18 cellular contexts compared by ENCODE assay signal in genomic region chrX:72016881-72017783, GRCh38.
A peak's percentile ranks its signal among the peaks of the same experiment; 100 is the strongest.
DNase-seq lines count a peak whose midpoint lies in the region; ATAC-seq lines count a peak whose summit lies in the region.
"Had no signal": no experiment of that assay in that cellular context is flagged by ENCODE, and none has a peak within 500 bp of the region (broad histone marks: within the 10 kb centered on the region; RNA-seq: fewer than 3 reads in every experiment).

No MANE protein-coding gene starts in this region.

- in situ Hi-C loops in G401 (cut with HindIII; ENCODE audit: low sequenced_read_pairs), result loop anchor here (5.0 kb wide), 1 partner anchor 110 kb away; no protein-coding TSS in a partner anchor

- DNase-seq in activated CD8-positive, alpha-beta memory T cell treated with anti-CD3 and anti-CD28 coated beads for 24 hours, result peak; percentile 52
- DNase-seq in activated CD8-positive, alpha-beta memory T cell treated with anti-CD3 and anti-CD28 coated beads, Interleukin-2, amount 50 U/mL, for 4 hours, result no peak
- DNase-seq in ecto neural progenitor cell (ENCODE audit: low spot score) (peak; percentile 30), mesenteric fat pad (ENCODE audit: low spot score) (peak; percentile 68), ureter (ENCODE audit: low spot score) (peak; percentile 28), Ammon's horn (ENCODE audit: low spot score) (no peak), G401 (ENCODE audit: low spot score) (no peak)
- DNase-seq: CD4-positive, alpha-beta T cell; DMS79 treated with DMSO at 0.1 percent for 48 hours; Karpas-422; NCI-H1092 treated with DMSO at 0.1 percent for 48 hours; NCI-H1436 treated with DMSO at 0.1 percent for 48 hours; NCI-H187 treated with DMSO at 0.1 percent for 48 hours; NCI-H2107; NCI-H526; Right ventricle myocardium superior; RPMI8226 had no signal

- ATAC-seq in HG03159 (IDR thresholded peaks at IDR 0.05; ENCODE audit: unreplicated experiment), result no peak

Comparison
In these comparisons a context has a peak if more than half of its experiments do, and no peak if none do; other contexts are left out.
1. DNase-seq: peak in activated CD8-positive, alpha-beta memory T cell treated with anti-CD3 and anti-CD28 coated beads for 24 hours (single experiment), ecto neural progenitor cell (single experiment), mesenteric fat pad (single experiment) and ureter (single experiment); none in activated CD8-positive, alpha-beta memory T cell treated with anti-CD3 and anti-CD28 coated beads, Interleukin-2, amount 50 U/mL, for 4 hours (single experiment), Ammon's horn (single experiment) and G401 (single experiment).